ENCODE assay signal across 12 cellular contexts in genomic region chr1:11522400-11523235, GRCh38.
"Had no signal": no experiment of that assay in that cellular context is flagged by ENCODE, and none has a peak within 500 bp of the region (broad histone marks: within the 10 kb centered on the region; RNA-seq: fewer than 3 reads in every experiment).

No MANE protein-coding gene starts in this region.

- H3K9me3 ChIP-seq: gastroesophageal sphincter, prostate gland, right lobe of liver had no signal

- DNase-seq: activated CD4-positive, alpha-beta memory T cell treated with anti-CD3 and anti-CD28 coated beads for 36 hours; activated naive CD4-positive, alpha-beta T cell treated with Interleukin-2 at 50 U/mL for 16 hours; effector CD4-positive, alpha-beta T cell; naive thymus-derived CD4-positive, alpha-beta T cell; stimulated activated CD4-positive, alpha-beta T cell treated with anti-CD3 and anti-CD28 coated beads, Interleukin-2, amount 100 ng/mL, for 24 hours; stimulated activated naive CD4-positive, alpha-beta T cell had no signal

- H3K9me3 Mint-ChIP-seq: activated CD4-positive, alpha-beta memory T cell treated with anti-CD3 and anti-CD28 coated beads for 36 hours; activated T-helper 1 cell treated with anti-CD3 and anti-CD28 coated beads, Interleukin-12 subunit alpha, Interleukin-12 subunit beta, Interleukin-2, Interleukin-4 antibody, amounts not matched to agents 30 ng/mL and 10 ng/mL and 1 ng/mL, durations not matched to agents 14 hours and 24 hours and 36 hours; naive thymus-derived CD4-positive, alpha-beta T cell had no signal

- H3K36me3 ChIP-seq: gastroesophageal sphincter, prostate gland, right lobe of liver had no signal

- H3K27ac Mint-ChIP-seq: activated CD4-positive, alpha-beta memory T cell treated with anti-CD3 and anti-CD28 coated beads for 36 hours; activated T-helper 1 cell treated with anti-CD3 and anti-CD28 coated beads, Interleukin-12 subunit alpha, Interleukin-12 subunit beta, Interleukin-2, Interleukin-4 antibody, amounts not matched to agents 30 ng/mL and 10 ng/mL and 1 ng/mL, durations not matched to agents 14 hours and 24 hours and 36 hours had no signal

- H3K4me1 ChIP-seq: gastroesophageal sphincter, prostate gland, right lobe of liver had no signal

- H3K27ac ChIP-seq: coronary artery, gastroesophageal sphincter, prostate gland, right lobe of liver had no signal

- H3K4me3 Mint-ChIP-seq: activated CD4-positive, alpha-beta memory T cell treated with anti-CD3 and anti-CD28 coated beads for 36 hours; activated T-helper 1 cell treated with anti-CD3 and anti-CD28 coated beads, Interleukin-12 subunit alpha, Interleukin-12 subunit beta, Interleukin-2, Interleukin-4 antibody, amounts not matched to agents 30 ng/mL and 10 ng/mL and 1 ng/mL, durations not matched to agents 14 hours and 24 hours and 36 hours; naive thymus-derived CD4-positive, alpha-beta T cell had no signal

- ATAC-seq: gastroesophageal sphincter; naive thymus-derived CD4-positive, alpha-beta T cell; right lobe of liver had no signal

- H3K4me3 ChIP-seq: coronary artery, gastroesophageal sphincter, prostate gland, right lobe of liver had no signal

- FAIRE-seq: astrocyte had no signal

- H3K27me3 Mint-ChIP-seq: activated CD4-positive, alpha-beta memory T cell treated with anti-CD3 and anti-CD28 coated beads for 36 hours; naive thymus-derived CD4-positive, alpha-beta T cell had no signal

- H3K36me3 Mint-ChIP-seq: activated CD4-positive, alpha-beta memory T cell treated with anti-CD3 and anti-CD28 coated beads for 36 hours had no signal
